10 cellular contexts compared by ENCODE assay signal in genomic region chr4:5893013-5893580, GRCh38. TPM values are rescaled to one million over a fixed set of nuclear protein-coding genes. Genes with fewer than 3 reads are reported as not detected.
A peak's percentile ranks its signal among the peaks of the same experiment; 100 is the strongest.
DNase-seq lines count a peak whose midpoint lies in the region; ATAC-seq and TF ChIP-seq lines count a peak whose summit lies in the region.
"Had no signal": no experiment of that assay in that cellular context is flagged by ENCODE, and none has a peak within 500 bp of the region (broad histone marks: within the 10 kb centered on the region; RNA-seq: fewer than 3 reads in every experiment).

Gene CRMP1 (minus strand): TSS chr4:5893086. CDS start chr4:5892969, 117 bp downstream.

- H3K27me3 ChIP-seq in left ventricle myocardium inferior (ENCODE audit: low read depth), result peaks cover 98% of the 10 kb centered on the region

- no peaks in the 10 kb centered on the region for H3K36me3 ChIP-seq in left ventricle myocardium inferior

- H3K4me1 Mint-ChIP-seq in stimulated activated memory B cell treated with anti-CD40 and anti-IgM and Interleukin-4, amounts not matched to agents 10 μg/mL and 1 μg/mL and 100 μg/mL, for 72 hours, result peaks cover 6% of the 10 kb centered on the region

- H3K9me3 Mint-ChIP-seq in stimulated activated memory B cell treated with anti-CD40 and anti-IgM and Interleukin-4, amounts not matched to agents 10 μg/mL and 1 μg/mL and 100 μg/mL, for 72 hours, result peaks cover 3% of the 10 kb centered on the region

- peaks cover 10% of the 10 kb centered on the region for H3K9me3 ChIP-seq in left ventricle myocardium inferior (replicated peaks)

- intact Hi-C loops in left ventricle myocardium inferior (cut with micrococcal nuclease), result no loop called here

- DNase-seq in DMS153 treated with DMSO at 0.1 percent for 48 hours (lab: John Stamatoyannopoulos, UW; ENCODE audit: unreplicated experiment) (peak; percentile 28), DMS153 (lab: John Stamatoyannopoulos, UW) (no peak), NCI-H526 treated with DMSO at 0.1 percent for 48 hours (lab: John Stamatoyannopoulos, UW) (peak; percentile 64), left ventricle myocardium inferior (no peak), activated gamma-delta T cell (lab: John Stamatoyannopoulos, UW) (no peak), SKM-1 (lab: John Stamatoyannopoulos, UW; ENCODE audit: unreplicated experiment) (no peak)
- DNase-seq: stimulated activated CD4-positive, alpha-beta T cell treated with anti-CD3 and anti-CD28 coated beads, Interleukin-4, amount 100 ng/mL, for 1 hour had no signal

- peak; percentile 56 for ATAC-seq in stimulated activated memory B cell treated with anti-CD40 and anti-IgM and Interleukin-4, amounts not matched to agents 10 μg/mL and 1 μg/mL and 100 μg/mL, for 72 hours
- no peak for ATAC-seq in HG03439 (IDR thresholded peaks at IDR 0.05; ENCODE audit: unreplicated experiment)

- H3K4me1 ChIP-seq in left ventricle myocardium inferior, result peaks cover 24% of the 10 kb centered on the region

- H3K36me3 Mint-ChIP-seq in stimulated activated memory B cell treated with anti-CD40 and anti-IgM and Interleukin-4, amounts not matched to agents 10 μg/mL and 1 μg/mL and 100 μg/mL, for 72 hours, result peaks cover 5% of the 10 kb centered on the region

- H3K4me3 ChIP-seq in left ventricle myocardium inferior, result peak within 1 kb of the TSS; percentile 49

- no peak within 1 kb of the TSS for H3K27ac ChIP-seq in left ventricle myocardium inferior (replicated peaks)

- H3K27me3 Mint-ChIP-seq in stimulated activated memory B cell treated with anti-CD40 and anti-IgM and Interleukin-4, amounts not matched to agents 10 μg/mL and 1 μg/mL and 100 μg/mL, for 72 hours, result peaks cover 56% of the 10 kb centered on the region

- TF ChIP-seq CTCF in left ventricle myocardium inferior (IDR thresholded peaks at IDR 0.05; ENCODE audit: borderline replicate concordance), result no peak

- no peak within 1 kb of the TSS for H3K27ac Mint-ChIP-seq in stimulated activated memory B cell treated with anti-CD40 and anti-IgM and Interleukin-4, amounts not matched to agents 10 μg/mL and 1 μg/mL and 100 μg/mL, for 72 hours

- no peak within 1 kb of the TSS for H3K4me3 Mint-ChIP-seq in stimulated activated memory B cell treated with anti-CD40 and anti-IgM and Interleukin-4, amounts not matched to agents 10 μg/mL and 1 μg/mL and 100 μg/mL, for 72 hours

RNA-seq across cellular contexts. Expression of gene CRMP1, which starts in this region (rescaled TPM):
- total RNA-seq in left ventricle myocardium inferior, result 1.4 TPM
- total RNA-seq: M059J had no signal

Comparison
In these comparisons a context has a peak if more than half of its experiments do, and no peak if none do; other contexts are left out.
1. DNase-seq: peak in DMS153 treated with DMSO at 0.1 percent for 48 hours (single experiment) and NCI-H526 treated with DMSO at 0.1 percent for 48 hours (single experiment); none in DMS153 (single experiment), left ventricle myocardium inferior (single experiment), activated gamma-delta T cell (single experiment) and SKM-1 (single experiment).